ENCODE assay signal across 8 cellular contexts in the genomic region with DNA sequence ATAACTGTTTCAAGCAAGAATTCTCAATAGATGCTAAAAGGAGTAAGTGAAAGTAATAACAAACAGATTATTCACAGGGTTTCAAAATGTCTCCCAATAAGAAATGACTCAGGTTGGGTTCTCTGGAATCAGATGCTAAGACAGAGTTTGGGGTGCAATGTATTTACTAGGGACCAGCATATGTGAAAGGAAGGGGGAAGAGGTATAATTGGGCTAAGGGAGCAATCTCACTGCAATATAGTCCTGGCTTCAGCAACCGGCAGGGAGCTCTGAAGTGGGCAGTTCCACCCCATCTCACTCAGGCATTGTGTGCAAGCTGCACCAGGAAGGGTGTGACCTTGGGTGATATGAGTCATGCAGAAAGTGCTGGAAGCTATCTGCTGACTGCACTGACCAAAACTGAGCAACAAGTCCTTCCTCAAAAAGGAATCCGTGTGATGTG. TPM values are rescaled to one million over a fixed set of nuclear protein-coding genes. Genes with fewer than 3 reads are reported as not detected.
DNase-seq lines count a peak whose midpoint lies in the region; ATAC-seq and TF ChIP-seq lines count a peak whose summit lies in the region.

No MANE protein-coding gene starts in this region.

- no peak overlapping the region for H2AFZ ChIP-seq in GM23338

- TF ChIP-seq CTCF in right lobe of liver (IDR thresholded peaks at IDR 0.05) (no peak), GM23338 (conservative IDR thresholded peaks at IDR 0.05; ENCODE audit: low read depth in 2 of 2) (no peak)

- H3F3A ChIP-seq in GM23338 (replicated peaks; ENCODE audit: low read depth): no peaks in the 10 kb centered on the region

- H3K4me3 ChIP-seq in right lobe of liver: no peak overlapping the region
- no peak overlapping the region for H3K4me3 ChIP-seq in GM23338

- peak; percentile 91 for DNase-seq in AG08395 (ENCODE audit: low spot score)
- peak; percentile 51 for DNase-seq in GM19240 (ENCODE audit: insufficient read length, low spot score)
- peak; percentile 66 for DNase-seq in T1000 (lab: John Stamatoyannopoulos, UW)
- DNase-seq in caudate nucleus (lab: John Stamatoyannopoulos, UW): peak in 10 of 61 donors; percentile 2 to 39 (median 7)
- peak; percentile 53 to 61 (median 55) for DNase-seq in right lobe of liver
- no peak for DNase-seq in GM23338 (ENCODE audit: low spot score)

- H3K27ac Mint-ChIP-seq in stimulated activated naive CD8-positive, alpha-beta T cell treated with anti-CD3 and anti-CD28 coated beads, Interleukin-15, Interleukin-2, amounts not matched to agents 100 ng/mL and 50 ng/mL, for 24 hours: peak overlapping the region; percentile 84
- H3K27ac Mint-ChIP-seq in GM23338: no peak overlapping the region

- no peak for TF ChIP-seq POLR2A in right lobe of liver (IDR thresholded peaks at IDR 0.05)

- intact Hi-C loops in right lobe of liver (cut with DNase I): no loop called here

- H3K4me3 Mint-ChIP-seq in stimulated activated naive CD8-positive, alpha-beta T cell treated with anti-CD3 and anti-CD28 coated beads, Interleukin-15, Interleukin-2, amounts not matched to agents 100 ng/mL and 50 ng/mL, for 24 hours: peak overlapping the region; percentile 67
- no peak overlapping the region for H3K4me3 Mint-ChIP-seq in GM23338

- peaks cover 55% of the 10 kb centered on the region for H3K36me3 Mint-ChIP-seq in stimulated activated naive CD8-positive, alpha-beta T cell treated with anti-CD3 and anti-CD28 coated beads, Interleukin-15, Interleukin-2, amounts not matched to agents 100 ng/mL and 50 ng/mL, for 24 hours (ENCODE audit: low read depth)
- peaks cover 35% of the 10 kb centered on the region for H3K36me3 Mint-ChIP-seq in GM23338 (ENCODE audit: low read depth)

- peaks cover 51% of the 10 kb centered on the region for H3K4me1 Mint-ChIP-seq in stimulated activated naive CD8-positive, alpha-beta T cell treated with anti-CD3 and anti-CD28 coated beads, Interleukin-15, Interleukin-2, amounts not matched to agents 100 ng/mL and 50 ng/mL, for 24 hours (ENCODE audit: low read depth)
- H3K4me1 Mint-ChIP-seq in GM23338: peaks cover 7% of the 10 kb centered on the region; the same call in 2 of the 3 replicates

- peak overlapping the region; percentile 72 for H3K27ac ChIP-seq in caudate nucleus (ENCODE audit: low read depth, low read length)
- peak overlapping the region; percentile 19 to 49 (median 44) for H3K27ac ChIP-seq in right lobe of liver
- no peak overlapping the region for H3K27ac ChIP-seq in GM23338 (ENCODE audit: low read depth)

- peaks cover 0 to 10% (median 0%) of the 10 kb centered on the region in 4 donors for H3K4me1 ChIP-seq in right lobe of liver
- no peaks in the 10 kb centered on the region for H3K4me1 ChIP-seq in GM23338 (ENCODE audit: insufficient read depth)

- no peaks in the 10 kb centered on the region for H3K36me3 ChIP-seq in right lobe of liver
- H3K36me3 ChIP-seq in GM23338 (ENCODE audit: insufficient read depth): 0 out of 2 replicates have a peak, but pooled peaks cover 4% of the 10 kb centered on the region

- WGBS in right lobe of liver (ENCODE audit: insufficient coverage, low coverage, low lambda C conversion rate, missing lambda C conversion rate): 46% methylated on average over 2 of the region's 2 CpGs

- no peak overlapping the region for H3K4me2 ChIP-seq in GM23338

- peaks cover 20% of the 10 kb centered on the region for H4K20me1 ChIP-seq in GM23338 (replicated peaks; ENCODE audit: insufficient read depth)

- ATAC-seq in HG03354 (IDR thresholded peaks at IDR 0.05; ENCODE audit: poor library complexity, severe bottlenecking, unreplicated experiment) (peak; percentile 99), right lobe of liver (peak; percentile 82 to 96 (median 90)), GM23338 (no peak)

- H3K27me3 ChIP-seq in right lobe of liver (no peaks in the 10 kb centered on the region), GM23338 (ENCODE audit: insufficient read depth) (no peaks in the 10 kb centered on the region)

- H3K9me2 ChIP-seq in GM23338 (ENCODE audit: insufficient read depth): no peaks in the 10 kb centered on the region

- peaks cover 100% of the 10 kb centered on the region for H3K79me2 ChIP-seq in GM23338 (replicated peaks; ENCODE audit: insufficient read depth)

- no peaks in the 10 kb centered on the region for H3K9me3 ChIP-seq in right lobe of liver

- H3K9me3 Mint-ChIP-seq in stimulated activated naive CD8-positive, alpha-beta T cell treated with anti-CD3 and anti-CD28 coated beads, Interleukin-15, Interleukin-2, amounts not matched to agents 100 ng/mL and 50 ng/mL, for 24 hours: peaks cover 27% of the 10 kb centered on the region
- H3K9me3 Mint-ChIP-seq in GM23338: peaks cover 23% of the 10 kb centered on the region

- H3K27me3 Mint-ChIP-seq in stimulated activated naive CD8-positive, alpha-beta T cell treated with anti-CD3 and anti-CD28 coated beads, Interleukin-15, Interleukin-2, amounts not matched to agents 100 ng/mL and 50 ng/mL, for 24 hours: no peaks in the 10 kb centered on the region
- H3K27me3 Mint-ChIP-seq in GM23338 (ENCODE audit: insufficient read depth, low read depth, poor library complexity): peaks cover 2% of the 10 kb centered on the region

TF ChIP-seq in GM23338, 12 proteins besides CTCF, POLR2A, EP300 and RAD21 (continues in another document):
- TF ChIP-seq EZH2phosphoT487 (IDR thresholded peaks at IDR 0.05; ENCODE audit: unreplicated experiment) (no peak), STAT1 (IDR thresholded peaks at IDR 0.05; ENCODE audit: unreplicated experiment) (no peak), ZNF331 (CRISPR knock-in tag; IDR thresholded peaks at IDR 0.05; ENCODE audit: low read depth) (no peak), JUNB (IDR thresholded peaks at IDR 0.05; ENCODE audit: unreplicated experiment) (no peak), CREB1 (CRISPR knock-in tag; IDR thresholded peaks at IDR 0.05; ENCODE audit: low read depth) (no peak), POLR2AphosphoS5 (IDR thresholded peaks at IDR 0.05; ENCODE audit: low read depth) (no peak), NANOG (IDR thresholded peaks at IDR 0.05; ENCODE audit: borderline replicate concordance) (no peak), EZH2 (IDR thresholded peaks at IDR 0.05; ENCODE audit: low read depth, unreplicated experiment) (no peak)
- TF ChIP-seq, protein P1, sequence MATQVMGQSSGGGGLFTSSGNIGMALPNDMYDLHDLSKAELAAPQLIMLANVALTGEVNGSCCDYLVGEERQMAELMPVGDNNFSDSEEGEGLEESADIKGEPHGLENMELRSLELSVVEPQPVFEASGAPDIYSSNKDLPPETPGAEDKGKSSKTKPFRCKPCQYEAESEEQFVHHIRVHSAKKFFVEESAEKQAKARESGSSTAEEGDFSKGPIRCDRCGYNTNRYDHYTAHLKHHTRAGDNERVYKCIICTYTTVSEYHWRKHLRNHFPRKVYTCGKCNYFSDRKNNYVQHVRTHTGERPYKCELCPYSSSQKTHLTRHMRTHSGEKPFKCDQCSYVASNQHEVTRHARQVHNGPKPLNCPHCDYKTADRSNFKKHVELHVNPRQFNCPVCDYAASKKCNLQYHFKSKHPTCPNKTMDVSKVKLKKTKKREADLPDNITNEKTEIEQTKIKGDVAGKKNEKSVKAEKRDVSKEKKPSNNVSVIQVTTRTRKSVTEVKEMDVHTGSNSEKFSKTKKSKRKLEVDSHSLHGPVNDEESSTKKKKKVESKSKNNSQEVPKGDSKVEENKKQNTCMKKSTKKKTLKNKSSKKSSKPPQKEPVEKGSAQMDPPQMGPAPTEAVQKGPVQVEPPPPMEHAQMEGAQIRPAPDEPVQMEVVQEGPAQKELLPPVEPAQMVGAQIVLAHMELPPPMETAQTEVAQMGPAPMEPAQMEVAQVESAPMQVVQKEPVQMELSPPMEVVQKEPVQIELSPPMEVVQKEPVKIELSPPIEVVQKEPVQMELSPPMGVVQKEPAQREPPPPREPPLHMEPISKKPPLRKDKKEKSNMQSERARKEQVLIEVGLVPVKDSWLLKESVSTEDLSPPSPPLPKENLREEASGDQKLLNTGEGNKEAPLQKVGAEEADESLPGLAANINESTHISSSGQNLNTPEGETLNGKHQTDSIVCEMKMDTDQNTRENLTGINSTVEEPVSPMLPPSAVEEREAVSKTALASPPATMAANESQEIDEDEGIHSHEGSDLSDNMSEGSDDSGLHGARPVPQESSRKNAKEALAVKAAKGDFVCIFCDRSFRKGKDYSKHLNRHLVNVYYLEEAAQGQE (IDR thresholded peaks at IDR 0.05; ENCODE audit: unreplicated experiment): no peak
- TF ChIP-seq, protein P2, sequence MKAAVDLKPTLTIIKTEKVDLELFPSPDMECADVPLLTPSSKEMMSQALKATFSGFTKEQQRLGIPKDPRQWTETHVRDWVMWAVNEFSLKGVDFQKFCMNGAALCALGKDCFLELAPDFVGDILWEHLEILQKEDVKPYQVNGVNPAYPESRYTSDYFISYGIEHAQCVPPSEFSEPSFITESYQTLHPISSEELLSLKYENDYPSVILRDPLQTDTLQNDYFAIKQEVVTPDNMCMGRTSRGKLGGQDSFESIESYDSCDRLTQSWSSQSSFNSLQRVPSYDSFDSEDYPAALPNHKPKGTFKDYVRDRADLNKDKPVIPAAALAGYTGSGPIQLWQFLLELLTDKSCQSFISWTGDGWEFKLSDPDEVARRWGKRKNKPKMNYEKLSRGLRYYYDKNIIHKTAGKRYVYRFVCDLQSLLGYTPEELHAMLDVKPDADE (IDR thresholded peaks at IDR 0.05): no peak

RNA-seq across cellular contexts. Expression of gene ZDHHC20, which starts 23.4 kb away (rescaled TPM):
- total RNA-seq in right lobe of liver: 10 to 100 TPM; 19.2 to 28.9 (median 23.4) TPM
- total RNA-seq in GM23338 (2014; rRNA removed; shearing (Covaris generic)): 119 and 129 TPM in 2 replicates
- 37.7 and 41.1 TPM in 2 replicates for polyA plus RNA-seq in GM23338 (2016; fragmentation: Nextera tagmentation; extraction: Ambion mirVana)
